9 cellular contexts compared by ENCODE assay signal in the genomic region with DNA sequence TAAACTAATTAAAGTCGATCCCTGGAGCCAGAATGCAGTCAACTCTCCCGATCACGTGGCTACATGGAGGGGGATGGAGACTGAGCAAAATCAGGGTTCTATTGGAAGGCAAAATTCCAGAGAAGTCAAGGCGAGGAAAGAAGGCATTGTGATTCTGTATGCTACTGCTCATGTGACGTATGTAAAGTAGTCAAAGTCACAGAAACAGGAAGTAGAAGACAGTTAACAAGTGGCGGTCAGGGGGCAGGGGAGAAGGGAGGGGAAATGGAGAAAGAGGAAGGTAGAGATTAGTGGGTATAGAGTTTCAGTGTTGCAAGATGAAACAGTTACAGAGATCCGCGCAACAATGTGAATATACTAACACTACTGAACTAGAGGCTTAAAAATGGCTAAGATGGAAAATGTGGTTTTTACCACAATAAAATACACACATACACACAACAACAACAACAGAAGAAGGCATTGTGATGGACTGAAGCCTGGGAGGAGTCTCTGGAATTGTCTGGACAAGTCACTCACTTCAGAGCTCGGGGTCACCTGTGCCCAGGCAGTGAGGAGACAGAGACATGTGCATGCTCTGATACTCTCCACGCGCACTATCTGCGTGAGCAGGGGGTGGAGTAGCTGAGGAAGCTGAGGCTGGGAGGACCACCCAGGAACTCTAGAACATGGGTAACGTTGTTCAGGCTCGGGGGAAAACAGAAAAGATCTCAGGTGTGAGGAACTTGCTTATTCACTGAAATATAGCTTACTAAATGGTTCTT.
DNase-seq lines count a peak whose midpoint lies in the region; ATAC-seq and TF ChIP-seq lines count a peak whose summit lies in the region.
"Had no signal": no experiment of that assay in that cellular context is flagged by ENCODE, and none has a peak within 500 bp of the region (broad histone marks: within the 10 kb centered on the region; RNA-seq: fewer than 3 reads in every experiment).

No MANE protein-coding gene starts in this region.

- H3K4me3 ChIP-seq in BLaER1 (no peak overlapping the region), SU-DHL-6 (ENCODE audit: insufficient read depth, low read length, poor library complexity, severe bottlenecking) (peak overlapping the region; percentile 30), left lung (no peak overlapping the region), thyroid gland (replicated peaks in 1 of 3) (no peak overlapping the region)

- TF ChIP-seq CTCF in SU-DHL-6 (IDR thresholded peaks at IDR 0.05; ENCODE audit: insufficient read depth, low read length, poor library complexity, severe bottlenecking) (no peak), left lung (IDR thresholded peaks at IDR 0.05) (no peak), thyroid gland (IDR thresholded peaks at IDR 0.05) (no peak)

- H3F3A ChIP-seq in SU-DHL-6 (ENCODE audit: insufficient read depth), result no peaks in the 10 kb centered on the region

- ATAC-seq in GM19025 (IDR thresholded peaks at IDR 0.05; ENCODE audit: low read depth, unreplicated experiment) (peak; percentile 96), HG03064 (IDR thresholded peaks at IDR 0.05; ENCODE audit: low read depth, unreplicated experiment) (peak; percentile 98), left lung (peak; percentile 80)

- H3K4me2 ChIP-seq in BLaER1, result peak overlapping the region; percentile 61
- peak overlapping the region; percentile 68 for H3K4me2 ChIP-seq in SU-DHL-6 (ENCODE audit: low read depth, low read length, poor library complexity, severe bottlenecking)

- DNase-seq in left lung, result peak in 1 of 2 donors; percentile 57
- DNase-seq in thyroid gland, result no peak
- DNase-seq in COR-L47 (lab: John Stamatoyannopoulos, UW), result no peak
- no peak for DNase-seq in activated CD4-positive, CD25-positive, alpha-beta regulatory T cell (lab: John Stamatoyannopoulos, UW)

- H3K9me2 ChIP-seq in SU-DHL-6 (replicated peaks; ENCODE audit: insufficient read depth, low read length), result no peaks in the 10 kb centered on the region

- H3K27me3 ChIP-seq in BLaER1, result no peaks in the 10 kb centered on the region
- H3K27me3 ChIP-seq in SU-DHL-6 (ENCODE audit: low read length), result no peaks in the 10 kb centered on the region
- H3K27me3 ChIP-seq in left lung, result no peaks in the 10 kb centered on the region
- no peaks in the 10 kb centered on the region for H3K27me3 ChIP-seq in thyroid gland
- H3K27me3 ChIP-seq: tibial nerve had no signal

- H3K4me1 ChIP-seq in BLaER1 (peaks cover 13% of the 10 kb centered on the region), left lung (peaks cover 0 to 28% of the 10 kb centered on the region in 2 donors), thyroid gland (no peaks in the 10 kb centered on the region)

- H3K79me2 ChIP-seq in SU-DHL-6 (ENCODE audit: insufficient read depth, low read length), result no peaks in the 10 kb centered on the region

- peak overlapping the region; percentile 96 for H2AFZ ChIP-seq in SU-DHL-6 (ENCODE audit: low read depth, low read length, severe bottlenecking)

- H4K20me1 ChIP-seq in BLaER1, result no peaks in the 10 kb centered on the region
- no peaks in the 10 kb centered on the region for H4K20me1 ChIP-seq in SU-DHL-6 (ENCODE audit: low read depth, low read length)

- TF ChIP-seq POLR2A in thyroid gland (IDR thresholded peaks at IDR 0.05), result no peak

- H3K36me3 ChIP-seq in BLaER1, result peaks cover 35% of the 10 kb centered on the region
- no peaks in the 10 kb centered on the region for H3K36me3 ChIP-seq in SU-DHL-6 (ENCODE audit: low read length)
- H3K36me3 ChIP-seq in left lung, result peaks cover 0 to 56% of the 10 kb centered on the region in 2 donors
- H3K36me3 ChIP-seq in thyroid gland, result peaks cover 0 to under 1% of the 10 kb centered on the region in 2 donors

- H3K9ac ChIP-seq in BLaER1 (no peak overlapping the region), SU-DHL-6 (ENCODE audit: low read length) (peak overlapping the region; percentile 31; the same call in 1 of the 2 replicates)

- intact Hi-C loops in left lung (cut with DNase I) (no loop called here), thyroid gland (cut with DNase I) (no loop called here)

- peak overlapping the region; percentile 45 for H3K27ac ChIP-seq in BLaER1
- peak overlapping the region; percentile 33 for H3K27ac ChIP-seq in SU-DHL-6 (ENCODE audit: low read depth, low read length)
- peak overlapping the region in 1 of 2 donors; percentile 65 for H3K27ac ChIP-seq in left lung
- H3K27ac ChIP-seq in thyroid gland, result no peak overlapping the region
- H3K27ac ChIP-seq: tibial nerve had no signal

- 82 to 86% methylated on average over 14 of the region's 14 CpGs for WGBS in thyroid gland, 2 donors

- H3K9me3 ChIP-seq in BLaER1 (no peaks in the 10 kb centered on the region), SU-DHL-6 (ENCODE audit: insufficient read depth, low read length) (no peaks in the 10 kb centered on the region), left lung (no peaks in the 10 kb centered on the region), thyroid gland (no peaks in the 10 kb centered on the region)
- H3K9me3 ChIP-seq: tibial nerve had no signal

Comparison
In these comparisons a context has a peak if more than half of its experiments do, and no peak if none do; other contexts are left out.
1. H3K27ac ChIP-seq: peak in BLaER1 (single experiment) and SU-DHL-6 (single experiment); none in thyroid gland (0 of 3).
2. Peak in every context shown above with its lines, with median percentiles within 50 percentile points of each other: ATAC-seq.